8 cellular contexts compared by ENCODE assay signal in the genomic region with DNA sequence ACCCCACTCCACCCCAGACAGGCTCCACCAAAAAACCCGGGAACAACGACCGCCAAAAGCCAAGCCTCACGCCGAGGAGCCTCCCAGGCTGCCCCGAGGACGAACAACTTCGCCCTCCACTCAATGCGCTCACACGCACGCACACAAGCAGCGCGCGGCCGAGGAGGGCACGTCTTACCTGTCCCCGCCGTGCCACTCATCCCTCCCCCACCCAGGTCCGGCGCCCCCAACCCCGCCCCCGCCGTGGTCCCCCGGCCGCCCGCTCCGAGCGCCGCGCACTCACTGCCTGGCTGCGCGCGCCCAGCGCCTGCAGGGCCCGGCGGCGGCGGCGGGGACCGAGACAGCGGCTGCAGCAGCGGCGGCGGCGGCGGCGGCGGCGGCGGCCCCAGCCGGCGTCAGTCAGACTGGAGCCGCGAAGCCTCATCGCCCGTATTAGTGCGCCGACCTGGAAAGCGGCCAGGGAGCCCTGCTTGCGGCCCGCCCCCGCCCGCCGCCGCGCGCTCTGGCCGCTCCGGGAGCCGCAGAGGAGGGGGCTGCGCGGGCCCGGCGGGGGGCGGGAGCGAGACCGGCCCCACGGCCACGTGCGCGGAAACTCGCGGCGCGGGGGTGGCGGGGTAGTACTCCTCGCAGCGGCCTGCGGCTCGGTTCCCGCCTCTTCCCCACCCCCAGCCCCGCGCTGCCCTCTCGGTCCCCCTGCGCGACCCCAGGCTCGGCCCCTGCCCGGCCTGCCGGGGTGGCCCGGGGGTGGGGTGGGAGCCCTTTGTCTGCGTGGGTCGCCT. TPM values are rescaled to one million over a fixed set of nuclear protein-coding genes. Genes with fewer than 3 reads are reported as not detected.
A peak's percentile ranks its signal among the peaks of the same experiment; 100 is the strongest.
DNase-seq lines count a peak whose midpoint lies in the region; ATAC-seq and TF ChIP-seq lines count a peak whose summit lies in the region.

A gene (minus strand): TSS at position 406 of the 779 bp plus-strand sequence. CDS start 40,549 bp downstream, outside the sequence.

- POLR2A ChIA-PET in RWPE1 (lab: Yijun Ruan, JAX; ENCODE audit: low non-redundant PET) = no interaction called here

- CTCF ChIA-PET in RWPE1 (lab: Yijun Ruan, JAX) = no interaction called here

- no peak for TF ChIP-seq CTCF in CD14-positive monocyte (IDR thresholded peaks at IDR 0.05)
- no peak for TF ChIP-seq CTCF in RWPE1 (conservative IDR thresholded peaks at IDR 0.05; ENCODE audit: low read depth)
- no peak for TF ChIP-seq CTCF in choroid plexus epithelial cell (conservative IDR thresholded peaks at IDR 0.05; ENCODE audit: low read depth, low read length)

- peaks cover 50 to 71% (median 58%) of the 10 kb centered on the region in 3 donors for H3K27me3 Mint-ChIP-seq in CD14-positive monocyte (ENCODE audit: low read depth in 3 of 3)

- peaks cover 0 to 3% of the 10 kb centered on the region in 2 donors for H3K36me3 Mint-ChIP-seq in CD14-positive monocyte

- ATAC-seq in GM19043 (IDR thresholded peaks at IDR 0.05; ENCODE audit: low read depth, unreplicated experiment) = peak; percentile 50

- intact Hi-C loops in CD14-positive monocyte (cut with micrococcal nuclease) = no loop called here

- peaks cover 8% of the 10 kb centered on the region for H3K4me1 Mint-ChIP-seq in CD14-positive monocyte

- peak within 1 kb of the TSS in 1 of 7 donors; percentile 68 for H3K27ac Mint-ChIP-seq in CD14-positive monocyte

- H3K9me3 Mint-ChIP-seq in CD14-positive monocyte = peaks cover 0 to 6% (median 3%) of the 10 kb centered on the region in 7 donors

- no peak for DNase-seq in CD14-positive monocyte (ENCODE audit: low spot score)
- DNase-seq in HPDE6-E6E7 (ENCODE audit: extremely low spot score) = peak; percentile 11
- peak; percentile 48 for DNase-seq in RWPE1 (ENCODE audit: low spot score)
- peak; percentile 67 for DNase-seq in choroid plexus epithelial cell (ENCODE audit: low read depth)
- peak; percentile 42 for DNase-seq in kidney glomerular epithelial cell (lab: John Stamatoyannopoulos, UW)
- DNase-seq in stimulated activated CD4-positive, alpha-beta T cell treated with anti-CD3 and anti-CD28 coated beads, Interleukin-4, amount 100 ng/mL, for 1 hour = peak; percentile 16
- no peak for DNase-seq in KG1 (lab: John Stamatoyannopoulos, UW)

- peak within 1 kb of the TSS; percentile 68 for H3K4me3 ChIP-seq in choroid plexus epithelial cell (ENCODE audit: low read depth, low read length)

- peak within 1 kb of the TSS; percentile 71 to 88 for H3K4me3 Mint-ChIP-seq in CD14-positive monocyte

- H3K27ac ChIP-seq in RWPE1 = no peak within 1 kb of the TSS

RNA-seq across cellular contexts. Expression of the gene that starts here (rescaled TPM):
- not detected for polyA plus RNA-seq in CD14-positive monocyte

Comparison
In these comparisons a context has a peak if more than half of its experiments do, and no peak if none do; other contexts are left out.
1. DNase-seq: peak in HPDE6-E6E7 (single experiment), RWPE1 (single experiment), choroid plexus epithelial cell (single experiment), kidney glomerular epithelial cell (single experiment) and stimulated activated CD4-positive, alpha-beta T cell treated with anti-CD3 and anti-CD28 coated beads, Interleukin-4, amount 100 ng/mL, for 1 hour (single experiment); none in CD14-positive monocyte (single experiment) and KG1 (single experiment).